ENCODE assay signal across 30 cellular contexts in genomic region chr7:73885433-73885974, GRCh38. TPM values are rescaled to one million over a fixed set of nuclear protein-coding genes. Genes with fewer than 3 reads are reported as not detected.
"Had no signal": no experiment of that assay in that cellular context is flagged by ENCODE, and none has a peak within 500 bp of the region (broad histone marks: within the 10 kb centered on the region; RNA-seq: fewer than 3 reads in every experiment).

No MANE protein-coding gene starts in this region.

- H3K9me3 Mint-ChIP-seq: activated B cell treated with CpG ODN at 0.5 μM for 24 hours; activated T-cell treated with anti-CD3 and anti-CD28 coated beads, Interleukin-2, amount 50 U/mL, for 4 hours; activated T-helper 2 cell treated with anti-CD3 and anti-CD28 coated beads, Interferon-gamma antibody, Interleukin-2, Interleukin-4, amounts not matched to agents 10 μg/mL and 5 μg/mL and 100 μg/mL, durations not matched to agents 14 hours and 24 hours and 36 hours; immature natural killer cell; nephron progenitor cell; stimulated activated naive CD8-positive, alpha-beta T cell treated with anti-CD3 and anti-CD28 coated beads, Interleukin-15, amount 100 ng/mL, for 72 hours; T-helper 1 cell treated with Interleukin-12 subunit alpha and Interleukin-12 subunit beta and Interleukin-4 antibody, amounts not matched to agents 30 μg/mL and 1 μg/mL, for 36 hours; type B pancreatic cell had no signal

- H3K4me1 ChIP-seq: pancreas had no signal

- H3K27me3 ChIP-seq: pancreas had no signal

- H3K36me3 Mint-ChIP-seq: activated naive CD8-positive, alpha-beta T cell; immature natural killer cell; type B pancreatic cell had no signal

- H3K4me1 Mint-ChIP-seq: activated B cell treated with CpG ODN at 0.5 μM for 24 hours, immature natural killer cell had no signal

- H3K27ac Mint-ChIP-seq: activated B cell treated with CpG ODN at 0.5 μM for 24 hours; activated CD4-positive, alpha-beta T cell treated with anti-CD3 and anti-CD28 coated beads for 36 hours; activated naive CD8-positive, alpha-beta T cell; activated T-helper 2 cell treated with anti-CD3 and anti-CD28 coated beads, Interferon-gamma antibody, Interleukin-2, Interleukin-4, amounts not matched to agents 10 μg/mL and 5 μg/mL and 100 μg/mL, durations not matched to agents 14 hours and 24 hours and 36 hours; immature natural killer cell; T-helper 1 cell treated with Interleukin-12 subunit alpha and Interleukin-12 subunit beta and Interleukin-4 antibody, amounts not matched to agents 30 μg/mL and 1 μg/mL, for 36 hours; type B pancreatic cell had no signal

- ATAC-seq: activated CD4-positive, alpha-beta T cell treated with anti-CD3 and anti-CD28 coated beads for 36 hours; activated T-cell treated with anti-CD3 and anti-CD28 coated beads, Interleukin-2, amount 50 U/mL, for 4 hours; stimulated activated naive CD8-positive, alpha-beta T cell treated with anti-CD3 and anti-CD28 coated beads, Interleukin-15, amount 100 ng/mL, for 72 hours had no signal

- H3K4me3 ChIP-seq: adrenal gland, hepatocyte, left lung, pancreas, psoas muscle, skin epidermis had no signal

- H3K27ac ChIP-seq: pancreas had no signal

- H3K9me3 ChIP-seq: adrenal gland, left lung, pancreas, psoas muscle had no signal

- H3K4me3 Mint-ChIP-seq: activated B cell treated with CpG ODN at 0.5 μM for 24 hours; activated CD4-positive, alpha-beta T cell treated with anti-CD3 and anti-CD28 coated beads for 36 hours; activated naive CD8-positive, alpha-beta T cell; activated T-cell treated with anti-CD3 and anti-CD28 coated beads, Interleukin-2, amount 50 U/mL, for 4 hours; immature natural killer cell; stimulated activated naive CD8-positive, alpha-beta T cell treated with anti-CD3 and anti-CD28 coated beads, Interleukin-15, amount 100 ng/mL, for 72 hours; T-helper 1 cell treated with Interleukin-12 subunit alpha and Interleukin-12 subunit beta and Interleukin-4 antibody, amounts not matched to agents 30 μg/mL and 1 μg/mL, for 36 hours; type B pancreatic cell had no signal

- DNase-seq: activated B cell treated with CpG ODN at 0.5 μM for 24 hours; activated CD4-positive, alpha-beta T cell treated with anti-CD3 and anti-CD28 coated beads for 36 hours; activated CD4-positive, alpha-beta T cell treated with anti-CD3 and anti-CD28 coated beads, Interleukin-2, amount 50 U/mL, for 4 hours; activated CD8-positive, alpha-beta memory T cell treated with anti-CD3 and anti-CD28 coated beads for 24 hours; activated CD8-positive, alpha-beta memory T cell treated with anti-CD3 and anti-CD28 coated beads, Interleukin-2, amount 50 U/mL, for 4 hours; activated naive CD4-positive, alpha-beta T cell; activated T-cell treated with anti-CD3 and anti-CD28 coated beads, Interleukin-2, amount 50 U/mL, for 4 hours; adrenal gland; foreskin fibroblast; immature natural killer cell; nephron progenitor cell; pancreas; psoas muscle; stimulated activated CD4-positive, alpha-beta T cell treated with anti-CD3 and anti-CD28 coated beads, Interleukin-1b, Interleukin-23, amount 100 ng/mL, for 48 hours; stimulated activated naive CD8-positive, alpha-beta T cell treated with anti-CD3 and anti-CD28 coated beads, Interleukin-15, amount 100 ng/mL, for 72 hours; T1000 had no signal

- H3K36me3 ChIP-seq: adrenal gland, left lung, pancreas had no signal

RNA-seq across cellular contexts. Expression of gene TMEM270, which starts 24.5 kb away (rescaled TPM):
- total RNA-seq: activated B cell treated with CpG ODN at 0.5 μM for 24 hours; activated CD4-positive, alpha-beta T cell treated with anti-CD3 and anti-CD28 coated beads for 36 hours; activated T-cell treated with anti-CD3 and anti-CD28 coated beads, Interleukin-2, amount 50 U/mL, for 4 hours; activated T-helper 2 cell treated with anti-CD3 and anti-CD28 coated beads, Interferon-gamma antibody, Interleukin-2, Interleukin-4, amounts not matched to agents 10 μg/mL and 5 μg/mL and 100 μg/mL, durations not matched to agents 14 hours and 24 hours and 36 hours; adrenal gland; bronchial epithelial cell; cerebellum; epithelial cell of proximal tubule; fibroblast of lung; kidney epithelial cell; left lung; psoas muscle; right cardiac atrium; temporal lobe had no signal

RNA-seq across cellular contexts. Expression of gene CLDN4, which starts 54.7 kb away (rescaled TPM):
- total RNA-seq: activated B cell treated with CpG ODN at 0.5 μM for 24 hours; activated T-helper 2 cell treated with anti-CD3 and anti-CD28 coated beads, Interferon-gamma antibody, Interleukin-2, Interleukin-4, amounts not matched to agents 10 μg/mL and 5 μg/mL and 100 μg/mL, durations not matched to agents 14 hours and 24 hours and 36 hours had no signal
